Comparison of ENCODE assay signal across 8 cellular contexts in the genomic region with DNA sequence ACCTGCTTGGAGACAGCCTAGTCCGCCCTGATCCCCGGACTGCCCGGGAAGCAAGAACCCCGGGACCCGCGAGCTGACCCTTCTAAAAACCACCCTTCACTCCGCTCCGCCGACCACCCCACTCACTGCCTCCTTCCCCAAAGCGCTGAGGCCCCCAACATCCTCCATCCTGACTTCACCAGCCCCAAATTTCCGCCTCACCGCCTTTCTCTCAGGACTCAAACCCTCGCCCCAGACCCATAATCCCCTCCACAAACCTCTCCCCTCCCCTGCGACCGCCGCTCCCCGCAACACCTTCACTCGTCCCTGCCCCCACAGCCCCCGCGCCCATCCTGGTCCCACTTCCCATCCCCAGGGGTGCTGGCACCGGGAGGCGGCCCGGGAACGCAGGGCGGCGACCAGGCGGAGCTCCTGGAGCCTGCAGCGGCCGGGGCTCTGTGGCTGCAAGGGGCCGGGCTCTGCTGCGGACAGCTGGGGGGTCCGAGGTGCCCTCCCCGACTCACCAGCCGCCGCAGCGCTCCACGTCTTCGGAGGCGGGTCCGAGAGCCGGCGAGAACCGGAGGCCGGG. TPM values are rescaled to one million over a fixed set of nuclear protein-coding genes. Genes with fewer than 3 reads are reported as not detected.
DNase-seq lines count a peak whose midpoint lies in the region; ATAC-seq and TF ChIP-seq lines count a peak whose summit lies in the region.

No MANE protein-coding gene starts in this region.

- peak overlapping the region; percentile 96 for H3K27ac Mint-ChIP-seq in endodermal cell

- H3K27ac ChIP-seq in OCI-LY7 (ENCODE audit: low read depth, low read length, poor library complexity, severe bottlenecking): no peak overlapping the region
- peak overlapping the region; percentile 72 for H3K27ac ChIP-seq in endodermal cell (ENCODE audit: low read depth, low read length)
- H3K27ac ChIP-seq in muscle layer of colon (ENCODE audit: low read depth, low read length): peak overlapping the region; percentile 53

- H3K9me2 ChIP-seq in OCI-LY7 (ENCODE audit: insufficient read depth, low read length): no peaks in the 10 kb centered on the region

- POLR2A ChIA-PET in OCI-LY7 (lab: Charles Lee): interaction anchor here (0.9 kb wide), 1 partner anchor 68 kb away, joined by 4 read pairs; no protein-coding TSS in a partner anchor

- peaks cover 14% of the 10 kb centered on the region for H3K4me1 Mint-ChIP-seq in endodermal cell

- peak overlapping the region; percentile 72 for H2AFZ ChIP-seq in OCI-LY7 (ENCODE audit: low read length)

- H3K79me2 ChIP-seq in OCI-LY7 (ENCODE audit: insufficient read depth, low read depth, low read length): no peaks in the 10 kb centered on the region

- DNase-seq in NCI-H2227 (lab: John Stamatoyannopoulos, UW; ENCODE audit: unreplicated experiment): peak; percentile 6
- no peak for DNase-seq in NCI-H2227 treated with DMSO at 0.1 percent for 48 hours (lab: John Stamatoyannopoulos, UW)
- DNase-seq in OCI-LY7 (ENCODE audit: low spot score): no peak
- no peak for DNase-seq in endodermal cell

- H3K36me3 ChIP-seq in OCI-LY7 (ENCODE audit: insufficient read depth, low read length) (no peaks in the 10 kb centered on the region), endodermal cell (ENCODE audit: control insufficient read depth, insufficient read depth, low read length) (peaks cover 5% of the 10 kb centered on the region), muscle layer of colon (ENCODE audit: insufficient read depth, low read length) (no peaks in the 10 kb centered on the region)

- H3K36me3 Mint-ChIP-seq in endodermal cell (ENCODE audit: low read depth): no peaks in the 10 kb centered on the region

- ATAC-seq in HG03442 (IDR thresholded peaks at IDR 0.05; ENCODE audit: unreplicated experiment): no peak
- no peak for ATAC-seq in HG03342 (IDR thresholded peaks at IDR 0.05; ENCODE audit: unreplicated experiment)
- no peak for ATAC-seq in HG03354 (IDR thresholded peaks at IDR 0.05; ENCODE audit: poor library complexity, severe bottlenecking, unreplicated experiment)

- peaks cover 8% of the 10 kb centered on the region for H3K4me1 ChIP-seq in OCI-LY7 (ENCODE audit: insufficient read depth, low read length, poor library complexity, severe bottlenecking)
- no peaks in the 10 kb centered on the region for H3K4me1 ChIP-seq in endodermal cell (ENCODE audit: control insufficient read depth, insufficient read depth, low read length)
- peaks cover 7% of the 10 kb centered on the region for H3K4me1 ChIP-seq in muscle layer of colon (ENCODE audit: insufficient read depth, low read length)

- H3K4me2 ChIP-seq in OCI-LY7 (ENCODE audit: low read length): peak overlapping the region; percentile 78

- TF ChIP-seq CTCF in OCI-LY7 (conservative IDR thresholded peaks at IDR 0.05; ENCODE audit: low read length): no peak
- no peak for TF ChIP-seq CTCF in endodermal cell (conservative IDR thresholded peaks at IDR 0.05)

- intact Hi-C loops in OCI-LY7 (cut with micrococcal nuclease; ENCODE audit: unreplicated experiment): loop anchor here (5.0 kb wide), 1 partner anchor 71 kb away; the partner anchor contains the start of gene ABHD5

- peak overlapping the region; percentile 95 for H3K4me3 Mint-ChIP-seq in endodermal cell

- WGBS in endodermal cell (ENCODE audit: insufficient coverage in 1 of 2, insufficient read length in 1 of 2), 2 experiments: 0% methylated on average over 3 to 44 of the region's 44 CpGs

- H3K4me3 ChIP-seq in OCI-LY7 (ENCODE audit: low read depth, low read length, poor library complexity, severe bottlenecking) (peak overlapping the region; percentile 71), endodermal cell (ENCODE audit: low read length) (peak overlapping the region; percentile 94), muscle layer of colon (ENCODE audit: low read depth in 1 of 2, low read length in 2 of 2) (peak overlapping the region; percentile 71 to 83)

- H3K27me3 ChIP-seq in endodermal cell (ENCODE audit: control insufficient read depth, insufficient read depth, low read length, poor library complexity, severe bottlenecking) (no peaks in the 10 kb centered on the region), muscle layer of colon (ENCODE audit: control insufficient read depth in 1 of 2, insufficient read depth in 2 of 2, low read length in 2 of 2) (no peaks in the 10 kb centered on the region)

- no peaks in the 10 kb centered on the region for H3K9me3 ChIP-seq in OCI-LY7 (ENCODE audit: low read length)
- H3K9me3 ChIP-seq in endodermal cell (ENCODE audit: control insufficient read depth, low read length): no peaks in the 10 kb centered on the region
- H3K9me3 ChIP-seq in muscle layer of colon (ENCODE audit: low read length): no peaks in the 10 kb centered on the region

- CTCF ChIA-PET in OCI-LY7 (lab: Charles Lee; ENCODE audit: unreplicated experiment): interaction anchor here (0.6 kb wide), 2 partner anchors 185 to 766 kb away, joined by 3 to 4 read pairs; no protein-coding TSS in a partner anchor

- H3K9ac ChIP-seq in endodermal cell (ENCODE audit: extremely low read depth, low read length, poor library complexity, severe bottlenecking): peak overlapping the region; percentile 83
- H3K9ac ChIP-seq in muscle layer of colon (ENCODE audit: low read length): peak overlapping the region; percentile 72

- H3K9me3 Mint-ChIP-seq in endodermal cell: no peaks in the 10 kb centered on the region

- no peaks in the 10 kb centered on the region for H4K20me1 ChIP-seq in OCI-LY7 (ENCODE audit: insufficient read depth, low read length)

- H3K27me3 Mint-ChIP-seq in endodermal cell (ENCODE audit: insufficient read depth): no peaks in the 10 kb centered on the region

- no TSS peak for BruUV-seq in OCI-LY7 (replicated peaks; lab: Mats Ljungman, UMichigan)

RNA-seq across cellular contexts. Expression of gene ANO10, which starts 0.3 kb away (rescaled TPM):
- total RNA-seq in OCI-LY7 (2014; rRNA removed; shearing (Covaris generic)): 1.2 and 2.2 TPM in 2 replicates
- total RNA-seq in OCI-LY7 (2022): 3.8 and 5.8 TPM in 2 replicates
- total RNA-seq in endodermal cell: 100 to 1,000 TPM in 1 of 2 donors, 10 to 100 TPM in 1; 83.8 to 112 TPM
- polyA plus RNA-seq in endodermal cell (2013, experiment 1 of 2): 32.4 TPM
- 33.9 TPM for polyA plus RNA-seq in endodermal cell (2013, experiment 2 of 2)

Comparison
In these comparisons a context has a peak if more than half of its experiments do, and no peak if none do; other contexts are left out.
1. RNA of gene ANO10, which starts 0.3 kb away (total RNA-seq): 83.8 to 112 TPM in endodermal cell; 1.2 to 5.8 TPM in OCI-LY7; every median in the first group is over 10 times any median in the second.
2. Peak in every context shown above with its lines, with median percentiles within 50 percentile points of each other: H3K4me3 ChIP-seq.